ENCODE assay signal across 20 cellular contexts in genomic region chrX:136666088-136666487, GRCh38. TPM values are rescaled to one million over a fixed set of nuclear protein-coding genes. Genes with fewer than 3 reads are reported as not detected.
DNase-seq lines count a peak whose midpoint lies in the region; ATAC-seq and TF ChIP-seq lines count a peak whose summit lies in the region.
"Had no signal": no experiment of that assay in that cellular context is flagged by ENCODE, and none has a peak within 500 bp of the region (broad histone marks: within the 10 kb centered on the region; RNA-seq: fewer than 3 reads in every experiment).

No MANE protein-coding gene starts in this region.

- peaks cover 81% of the 10 kb centered on the region for H3K4me1 Mint-ChIP-seq in activated naive CD4-positive, alpha-beta T cell treated with anti-CD3 and anti-CD28 coated beads, Interleukin-2, amount 10 ng/mL, durations not matched to agents 7 days and 5 days
- H3K4me1 Mint-ChIP-seq in HFFc6 (ENCODE audit: low read depth): no peaks in the 10 kb centered on the region

- no peaks in the 10 kb centered on the region for H3K36me3 ChIP-seq in SK-N-SH (replicated peaks in 1 of 2; ENCODE audit: control insufficient read depth in 1 of 2, insufficient read depth in 2 of 2, low read length in 1 of 2)

- peak; percentile 55 for ATAC-seq in HG02642 (IDR thresholded peaks at IDR 0.05; ENCODE audit: poor library complexity, unreplicated experiment)
- ATAC-seq: left cardiac atrium had no signal

- peaks cover 11% of the 10 kb centered on the region for H3K9me3 Mint-ChIP-seq in activated naive CD4-positive, alpha-beta T cell treated with anti-CD3 and anti-CD28 coated beads, Interleukin-2, amount 10 ng/mL, durations not matched to agents 7 days and 5 days
- no peaks in the 10 kb centered on the region for H3K9me3 Mint-ChIP-seq in HFFc6

- no peak for DNase-seq in activated naive CD4-positive, alpha-beta T cell treated with anti-CD3 and anti-CD28 coated beads, Interleukin-2, amount 10 ng/mL, durations not matched to agents 7 days and 5 days
- DNase-seq in activated naive CD4-positive, alpha-beta T cell treated with Interleukin-2 at 50 U/mL for 16 hours: no peak
- DNase-seq in NOMO-1 treated with DMSO at 0.1 percent for 48 hours (lab: John Stamatoyannopoulos, UW; ENCODE audit: unreplicated experiment) (peak; percentile 39), SK-N-SH (no peak), NCI-H69 (lab: John Stamatoyannopoulos, UW) (no peak), HFFc6 (no peak)
- DNase-seq in stimulated activated CD4-positive, alpha-beta T cell treated with anti-CD3 and anti-CD28 coated beads, Interleukin-4, amount 100 ng/mL, for 24 hours: no peak
- DNase-seq: ACHN; activated CD4-positive, alpha-beta T cell treated with anti-CD3 and anti-CD28 coated beads, Interleukin-2, amount 50 U/mL, for 1 hour; aorta; left cardiac atrium; NCI-H1436; NCI-H226; stimulated activated CD4-positive, alpha-beta T cell treated with anti-CD3 and anti-CD28 coated beads, Interleukin-12 subunit alpha, Interleukin-12 subunit beta, amount 100 ng/mL, for 4 hours had no signal

- TF ChIP-seq CTCF in SK-N-SH (IDR thresholded peaks at IDR 0.05) (no peak), HFFc6 (IDR thresholded peaks at IDR 0.05) (no peak)

- peak overlapping the region; percentile 62 for H3K27ac Mint-ChIP-seq in activated naive CD4-positive, alpha-beta T cell treated with anti-CD3 and anti-CD28 coated beads, Interleukin-2, amount 10 ng/mL, durations not matched to agents 7 days and 5 days
- H3K27ac Mint-ChIP-seq in HFFc6: no peak overlapping the region

- no peaks in the 10 kb centered on the region for H3K9me2 ChIP-seq in SK-N-SH

- no peaks in the 10 kb centered on the region for H3K9me3 ChIP-seq in SK-N-SH

- no peaks in the 10 kb centered on the region for H3K79me2 ChIP-seq in SK-N-SH (ENCODE audit: insufficient read depth)
- H3K79me2 ChIP-seq: hepatocyte, parathyroid adenoma had no signal

- no peak overlapping the region for H3K4me3 ChIP-seq in SK-N-SH (ENCODE audit: low read depth in 2 of 2, low read length in 1 of 2)
- H3K4me3 ChIP-seq: coronary artery, esophagus muscularis mucosa, hepatocyte had no signal

- no peak for TF ChIP-seq EP300 in SK-N-SH (IDR thresholded peaks at IDR 0.05; ENCODE audit: borderline replicate concordance in 1 of 2, low read depth in 1 of 2, low read length in 1 of 2)

- H4K20me1 ChIP-seq in SK-N-SH (ENCODE audit: insufficient read depth): no peaks in the 10 kb centered on the region

- no peaks in the 10 kb centered on the region for H3K4me1 ChIP-seq in SK-N-SH (ENCODE audit: control insufficient read depth in 1 of 2, insufficient read depth in 2 of 2, low read depth in 1 of 2, low read length in 1 of 2)
- H3K4me1 ChIP-seq: esophagus muscularis mucosa, parathyroid adenoma had no signal

- TF ChIP-seq RAD21 in SK-N-SH (IDR thresholded peaks at IDR 0.05; ENCODE audit: low read length): no peak

- H3K27ac ChIP-seq in SK-N-SH (ENCODE audit: low read depth in 2 of 2, low read length in 1 of 2): no peak overlapping the region
- H3K27ac ChIP-seq: coronary artery, esophagus muscularis mucosa, hepatocyte, parathyroid adenoma had no signal

- no peak overlapping the region for H3K4me3 Mint-ChIP-seq in activated naive CD4-positive, alpha-beta T cell treated with anti-CD3 and anti-CD28 coated beads, Interleukin-2, amount 10 ng/mL, durations not matched to agents 7 days and 5 days
- no peak overlapping the region for H3K4me3 Mint-ChIP-seq in HFFc6

- no peak overlapping the region for H2AFZ ChIP-seq in SK-N-SH (ENCODE audit: low read depth)
- H2AFZ ChIP-seq: hepatocyte, parathyroid adenoma had no signal

- no peak overlapping the region for H3K4me2 ChIP-seq in SK-N-SH
- H3K4me2 ChIP-seq: hepatocyte had no signal

- no peak overlapping the region for H3K9ac ChIP-seq in SK-N-SH
- H3K9ac ChIP-seq: parathyroid adenoma had no signal

- CTCF ChIA-PET in activated naive CD4-positive, alpha-beta T cell treated with anti-CD3 and anti-CD28 coated beads, Interleukin-2, amount 10 ng/mL, durations not matched to agents 7 days and 5 days (lab: Charles Lee): interaction anchor here (0.6 to 1.1 kb wide), 3 partner anchors 8 to 57 kb away, joined by 3 to 4 read pairs (median 3); no protein-coding TSS in a partner anchor
- CTCF ChIA-PET in SK-N-SH (lab: Yijun Ruan, JAX): no interaction called here

- no peaks in the 10 kb centered on the region for H3K27me3 ChIP-seq in SK-N-SH (ENCODE audit: insufficient read depth)
- H3K27me3 ChIP-seq: esophagus muscularis mucosa, hepatocyte had no signal

- no peaks in the 10 kb centered on the region for H3K27me3 Mint-ChIP-seq in activated naive CD4-positive, alpha-beta T cell treated with anti-CD3 and anti-CD28 coated beads, Interleukin-2, amount 10 ng/mL, durations not matched to agents 7 days and 5 days
- H3K27me3 Mint-ChIP-seq in HFFc6 (ENCODE audit: insufficient read depth): peaks cover 2% of the 10 kb centered on the region; the same call in 1 of the 2 replicates

- peaks cover 86% of the 10 kb centered on the region for H3K36me3 Mint-ChIP-seq in activated naive CD4-positive, alpha-beta T cell treated with anti-CD3 and anti-CD28 coated beads, Interleukin-2, amount 10 ng/mL, durations not matched to agents 7 days and 5 days
- no peaks in the 10 kb centered on the region for H3K36me3 Mint-ChIP-seq in HFFc6 (ENCODE audit: low read depth)

- no peaks in the 10 kb centered on the region for H3F3A ChIP-seq in SK-N-SH (replicated peaks; ENCODE audit: insufficient read depth)

- 0% methylated on average over 1 of the region's 1 CpG for WGBS in SK-N-SH (ENCODE audit: low lambda C conversion rate)

- POLR2A ChIA-PET in SK-N-SH (lab: Yijun Ruan, JAX): no interaction called here

TF ChIP-seq in SK-N-SH, 30 proteins besides CTCF, POLR2A, EP300 and RAD21:
- TF ChIP-seq SIN3A (IDR thresholded peaks at IDR 0.05; ENCODE audit: borderline replicate concordance, low read depth, low read length) (no peak), GABPA (IDR thresholded peaks at IDR 0.05; ENCODE audit: low read depth) (no peak), USF2 (IDR thresholded peaks at IDR 0.05; ENCODE audit: borderline replicate concordance, low read depth, low read length) (no peak), ELF1 (IDR thresholded peaks at IDR 0.05) (no peak), JUND (IDR thresholded peaks at IDR 0.05) (no peak), YY1 (IDR thresholded peaks at IDR 0.05; ENCODE audit: low read depth) (no peak), FOSL2 (IDR thresholded peaks at IDR 0.05; ENCODE audit: borderline replicate concordance, low read depth) (no peak)

RNA-seq across cellular contexts. Expression of gene CD40LG, which starts 18.1 kb away (rescaled TPM):
- polyA plus RNA-seq in SK-N-SH (2012; rRNA removed): not detected in 2 replicates
- polyA plus RNA-seq in SK-N-SH (2012; cell fraction: cytosol; rRNA removed): not detected in 2 replicates
- not detected in 2 replicates for polyA plus RNA-seq in SK-N-SH (2012; cell fraction: nucleus; rRNA removed)
- not detected for total RNA-seq in HFFc6 (2021; fragmentation: NEBNext Ultra II Directional; extraction: Animal tissue kit (Norgen Biotek cat#: 25700))
- total RNA-seq: hepatocyte, temporal lobe had no signal
- polyA plus RNA-seq: aorta, hepatocyte had no signal
